Comparison of ENCODE assay signal across 33 cellular contexts in the genomic region with DNA sequence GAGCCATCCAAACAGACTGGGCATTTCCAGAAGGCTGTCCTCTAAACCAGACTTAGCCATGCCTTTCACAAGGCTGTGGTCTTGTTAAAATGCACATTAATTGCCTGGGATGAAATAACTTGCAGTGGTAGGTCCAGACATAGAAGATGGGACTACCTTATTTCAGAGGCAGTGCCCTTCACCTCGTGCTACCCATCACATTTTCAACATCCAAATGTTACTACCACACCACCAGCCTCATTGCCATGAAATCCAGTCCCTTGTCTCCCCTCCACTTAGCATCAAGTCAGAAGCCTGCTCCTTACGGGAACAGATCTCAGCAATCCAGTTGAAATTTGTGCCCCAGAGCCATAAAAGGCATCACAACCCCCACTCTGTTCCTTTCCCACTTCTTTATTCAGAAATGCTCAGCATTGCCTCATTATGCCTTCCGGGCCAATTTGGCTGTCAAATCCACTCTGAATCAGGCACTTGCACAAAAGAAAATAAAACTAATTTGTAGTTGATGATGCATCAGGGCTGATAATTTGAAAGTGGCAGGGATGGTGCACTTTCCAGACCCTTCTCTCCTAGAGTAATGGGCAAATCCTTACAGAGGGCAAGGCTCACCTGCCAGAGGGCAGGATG.
A peak's percentile ranks its signal among the peaks of the same experiment; 100 is the strongest.
DNase-seq lines count a peak whose midpoint lies in the region; ATAC-seq and TF ChIP-seq lines count a peak whose summit lies in the region.
"Had no signal": no experiment of that assay in that cellular context is flagged by ENCODE, and none has a peak within 500 bp of the region (broad histone marks: within the 10 kb centered on the region; RNA-seq: fewer than 3 reads in every experiment).

No MANE protein-coding gene starts in this region.

- DNase-seq in Ammon's horn (ENCODE audit: low spot score): peak; percentile 58
- peak; percentile 27 for DNase-seq in adipocyte (ENCODE audit: low read depth)
- DNase-seq in glutamatergic neuron: no peak
- peak; percentile 17 for DNase-seq in occipital lobe (lab: John Stamatoyannopoulos, UW)
- no peak for DNase-seq in T-helper 17 cell
- no peak for DNase-seq in cerebellum (ENCODE audit: low spot score)
- DNase-seq: activated CD4-positive, alpha-beta T cell treated with anti-CD3 and anti-CD28 coated beads for 48 hours; activated effector memory CD4-positive, alpha-beta T cell treated with anti-CD3 and anti-CD28 coated beads, Interleukin-2, amount 50 U/mL, for 16 hours; activated naive CD8-positive, alpha-beta T cell treated with anti-CD3 and anti-CD28 coated beads for 36 hours; activated T-cell treated with anti-CD3 and anti-CD28 coated beads, Interleukin-2, amount 50 U/mL, for 24 hours; aorta; CD8-positive, alpha-beta T cell; H7; NCI-H1417; NCI-H2081; NCI-H2227 treated with DMSO at 0.1 percent for 48 hours; pancreas; right lobe of liver; SIG-M5; spleen; stimulated activated CD4-positive, alpha-beta T cell treated with anti-CD3 and anti-CD28 coated beads, Interleukin-2, amount 100 ng/mL, for 24 hours; stimulated activated CD8-positive, alpha-beta memory T cell treated with anti-CD3 and anti-CD28 coated beads, Interleukin-4, amount 100 ng/mL, for 48 hours; SW 1271; T1000 had no signal

- no peaks in the 10 kb centered on the region for H3K36me3 Mint-ChIP-seq in glutamatergic neuron (ENCODE audit: unreplicated experiment)
- H3K36me3 Mint-ChIP-seq in T-helper 17 cell (ENCODE audit: low read depth): no peaks in the 10 kb centered on the region
- H3K36me3 Mint-ChIP-seq: activated naive CD8-positive, alpha-beta T cell treated with anti-CD3 and anti-CD28 coated beads for 36 hours; CD8-positive, alpha-beta T cell had no signal

- H3K9ac ChIP-seq in adipocyte (ENCODE audit: low read length): no peak overlapping the region

- no peaks in the 10 kb centered on the region for H3K36me3 ChIP-seq in adipocyte (ENCODE audit: control insufficient read depth, insufficient read depth, low read length, severe bottlenecking)
- H3K36me3 ChIP-seq: pancreas, right lobe of liver, spleen, thoracic aorta had no signal

- peaks cover 4% of the 10 kb centered on the region for H3K9me3 Mint-ChIP-seq in glutamatergic neuron (ENCODE audit: unreplicated experiment)
- H3K9me3 Mint-ChIP-seq: activated naive CD8-positive, alpha-beta T cell treated with anti-CD3 and anti-CD28 coated beads for 36 hours; activated T-cell treated with anti-CD3 and anti-CD28 coated beads, Interleukin-2, amount 50 U/mL, for 24 hours; CD8-positive, alpha-beta T cell; central memory CD8-positive, alpha-beta T cell; nephron; stimulated activated naive CD8-positive, alpha-beta T cell treated with anti-CD3 and anti-CD28 coated beads, Interleukin-15, Interleukin-2, amounts not matched to agents 100 ng/mL and 50 ng/mL, for 24 hours had no signal

- TF ChIP-seq CTCF in glutamatergic neuron (IDR thresholded peaks at IDR 0.05; ENCODE audit: partially characterized antibody, unreplicated experiment): no peak

- H3K27me3 Mint-ChIP-seq in glutamatergic neuron (ENCODE audit: unreplicated experiment) (no peaks in the 10 kb centered on the region), T-helper 17 cell (peaks cover under 1% of the 10 kb centered on the region)
- H3K27me3 Mint-ChIP-seq: activated naive CD8-positive, alpha-beta T cell treated with anti-CD3 and anti-CD28 coated beads for 36 hours; activated T-cell treated with anti-CD3 and anti-CD28 coated beads, Interleukin-2, amount 50 U/mL, for 24 hours; central memory CD8-positive, alpha-beta T cell; stimulated activated naive CD8-positive, alpha-beta T cell treated with anti-CD3 and anti-CD28 coated beads, Interleukin-15, Interleukin-2, amounts not matched to agents 100 ng/mL and 50 ng/mL, for 24 hours had no signal

- peaks cover 29% of the 10 kb centered on the region for H3K4me1 Mint-ChIP-seq in glutamatergic neuron (ENCODE audit: low read depth, unreplicated experiment)
- H3K4me1 Mint-ChIP-seq in T-helper 17 cell: no peaks in the 10 kb centered on the region
- H3K4me1 Mint-ChIP-seq: activated naive CD8-positive, alpha-beta T cell treated with anti-CD3 and anti-CD28 coated beads for 36 hours; B cell; central memory CD8-positive, alpha-beta T cell; nephron had no signal

- H3K4me3 Mint-ChIP-seq in glutamatergic neuron (ENCODE audit: unreplicated experiment) (peak overlapping the region; percentile 12), T-helper 17 cell (no peak overlapping the region)
- H3K4me3 Mint-ChIP-seq: activated naive CD8-positive, alpha-beta T cell treated with anti-CD3 and anti-CD28 coated beads for 36 hours; activated T-cell treated with anti-CD3 and anti-CD28 coated beads, Interleukin-2, amount 50 U/mL, for 24 hours; B cell; CD8-positive, alpha-beta T cell; central memory CD8-positive, alpha-beta T cell; nephron; stimulated activated naive CD8-positive, alpha-beta T cell treated with anti-CD3 and anti-CD28 coated beads, Interleukin-15, Interleukin-2, amounts not matched to agents 100 ng/mL and 50 ng/mL, for 24 hours had no signal

- H3K9me3 ChIP-seq in adipocyte (ENCODE audit: control insufficient read depth, low read length) (no peaks in the 10 kb centered on the region), T-helper 17 cell (ENCODE audit: control insufficient read depth, low read length, poor library complexity, severe bottlenecking) (no peaks in the 10 kb centered on the region)
- H3K9me3 ChIP-seq: pancreas, right lobe of liver, spleen, thoracic aorta had no signal

- no peak overlapping the region for H3K4me3 ChIP-seq in adipocyte (ENCODE audit: low read length)
- H3K4me3 ChIP-seq: GM12878, pancreas, right lobe of liver, spleen, thoracic aorta had no signal

- ATAC-seq in GM18873 (IDR thresholded peaks at IDR 0.05; ENCODE audit: low FRiP score, unreplicated experiment) (no peak), T-helper 17 cell (no peak), HG03432 (IDR thresholded peaks at IDR 0.05; ENCODE audit: unreplicated experiment) (no peak)
- ATAC-seq: CD8-positive, alpha-beta T cell; GM12878; HepG2; pancreas; right lobe of liver had no signal

- no peaks in the 10 kb centered on the region for H3K4me1 ChIP-seq in adipocyte (ENCODE audit: control insufficient read depth, insufficient read depth, low read length)
- H3K4me1 ChIP-seq: pancreas, right lobe of liver, spleen had no signal

- peaks cover 52% of the 10 kb centered on the region for H3K27me3 ChIP-seq in adipocyte (replicated peaks; ENCODE audit: control insufficient read depth, insufficient read depth, low read length)
- H3K27me3 ChIP-seq: pancreas, right lobe of liver, spleen had no signal

- H3K27ac Mint-ChIP-seq in glutamatergic neuron (ENCODE audit: unreplicated experiment) (peak overlapping the region; percentile 28), T-helper 17 cell (no peak overlapping the region)
- H3K27ac Mint-ChIP-seq: activated naive CD8-positive, alpha-beta T cell treated with anti-CD3 and anti-CD28 coated beads for 36 hours; activated T-cell treated with anti-CD3 and anti-CD28 coated beads, Interleukin-2, amount 50 U/mL, for 24 hours; B cell; CD8-positive, alpha-beta T cell; nephron; stimulated activated naive CD8-positive, alpha-beta T cell treated with anti-CD3 and anti-CD28 coated beads, Interleukin-15, Interleukin-2, amounts not matched to agents 100 ng/mL and 50 ng/mL, for 24 hours had no signal

Comparison
In these comparisons a context has a peak if more than half of its experiments do, and no peak if none do; other contexts are left out.
1. DNase-seq: peak in Ammon's horn (single experiment), adipocyte (single experiment) and occipital lobe (single experiment); none in glutamatergic neuron (single experiment), T-helper 17 cell (0 of 3) and cerebellum (single experiment).